In the genomic region with DNA sequence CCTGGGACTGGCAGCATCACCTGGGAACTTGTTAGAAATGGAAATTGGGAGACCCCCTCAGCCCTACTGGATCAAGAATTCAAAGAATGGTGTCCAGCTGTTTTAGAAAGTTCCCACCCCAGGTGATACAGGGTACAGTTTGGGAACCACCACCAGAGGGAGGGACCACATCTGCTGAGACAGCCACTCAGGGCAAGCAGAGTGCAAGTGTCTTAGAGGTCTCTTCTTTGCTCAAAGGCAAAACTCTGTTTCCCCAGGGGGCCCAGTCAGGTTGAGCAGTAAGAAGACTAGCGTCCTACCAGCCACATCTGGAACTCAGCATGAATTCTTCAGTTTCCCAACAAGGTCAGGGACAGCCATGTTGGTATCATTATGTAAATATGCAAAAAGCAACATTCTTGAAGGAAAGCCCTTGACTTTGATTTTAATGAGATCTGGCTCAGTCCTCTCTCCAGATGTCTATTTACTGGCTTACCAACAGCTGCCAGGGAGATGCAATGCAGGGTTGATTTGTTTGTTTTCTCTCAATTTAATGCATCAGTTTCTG, we compare ENCODE assay signal across 27 cellular contexts. TPM values are rescaled to one million over a fixed set of nuclear protein-coding genes. Genes with fewer than 3 reads are reported as not detected.
DNase-seq lines count a peak whose midpoint lies in the region; ATAC-seq, FAIRE-seq and TF ChIP-seq lines count a peak whose summit lies in the region.
"Had no signal": no experiment of that assay in that cellular context is flagged by ENCODE, and none has a peak within 500 bp of the region (broad histone marks: within the 10 kb centered on the region; RNA-seq: fewer than 3 reads in every experiment).

No MANE protein-coding gene starts in this region.

- H2AFZ ChIP-seq in SK-N-SH (ENCODE audit: low read depth): no peak overlapping the region
- H2AFZ ChIP-seq: neural progenitor cell had no signal

- H4K20me1 ChIP-seq in SK-N-SH (ENCODE audit: insufficient read depth): no peaks in the 10 kb centered on the region

- no peaks in the 10 kb centered on the region for H3K9me3 Mint-ChIP-seq in activated naive CD4-positive, alpha-beta T cell treated with anti-CD3 and anti-CD28 coated beads, Interleukin-2, amount 50 U/mL, for 72 hours
- H3K9me3 Mint-ChIP-seq: activated CD8-positive, alpha-beta T cell treated with anti-CD3 and anti-CD28 coated beads for 36 hours; CD8-positive, alpha-beta T cell; memory B cell; neural progenitor cell had no signal

- H3K4me2 ChIP-seq in SK-N-SH: no peak overlapping the region
- H3K4me2 ChIP-seq: neural progenitor cell had no signal

- no peaks in the 10 kb centered on the region for H3K36me3 ChIP-seq in SK-N-SH (replicated peaks in 1 of 2; ENCODE audit: control insufficient read depth in 1 of 2, insufficient read depth in 2 of 2, low read length in 1 of 2)
- H3K36me3 ChIP-seq: adrenal gland, heart right ventricle, neural progenitor cell had no signal

- TF ChIP-seq POLR2A in GM18505 (IDR thresholded peaks at IDR 0.05; ENCODE audit: borderline replicate concordance, extremely low read depth, insufficient read depth, insufficient read length): no peak

- H3F3A ChIP-seq in SK-N-SH (replicated peaks; ENCODE audit: insufficient read depth): peaks cover 32% of the 10 kb centered on the region

- no peaks in the 10 kb centered on the region for H3K27me3 ChIP-seq in SK-N-SH (ENCODE audit: insufficient read depth)
- H3K27me3 ChIP-seq: adrenal gland had no signal

- no peak overlapping the region for H3K9ac ChIP-seq in SK-N-SH
- H3K9ac ChIP-seq: neural progenitor cell had no signal

- POLR2A ChIA-PET in SK-N-SH (lab: Yijun Ruan, JAX): no interaction called here

- no peak for TF ChIP-seq RAD21 in SK-N-SH (IDR thresholded peaks at IDR 0.05; ENCODE audit: low read length)

- peaks cover 0 to 12% of the 10 kb centered on the region in 2 donors for H3K36me3 Mint-ChIP-seq in activated naive CD4-positive, alpha-beta T cell treated with anti-CD3 and anti-CD28 coated beads, Interleukin-2, amount 50 U/mL, for 72 hours
- H3K36me3 Mint-ChIP-seq: CD8-positive, alpha-beta T cell; memory B cell; neural progenitor cell had no signal

- no peaks in the 10 kb centered on the region for H3K79me2 ChIP-seq in SK-N-SH (ENCODE audit: insufficient read depth)

- ATAC-seq in HG02763 (IDR thresholded peaks at IDR 0.05; ENCODE audit: unreplicated experiment): no peak
- no peak for ATAC-seq in activated naive CD4-positive, alpha-beta T cell treated with anti-CD3 and anti-CD28 coated beads, Interleukin-2, amount 50 U/mL, for 72 hours
- ATAC-seq in GM18505 (IDR thresholded peaks at IDR 0.05; ENCODE audit: unreplicated experiment): no peak
- ATAC-seq: activated CD4-positive, CD25-positive, alpha-beta regulatory T cell treated with anti-CD3 and anti-CD28 coated beads, Interleukin-2, amount 50 U/mL, for 24 hours; activated CD8-positive, alpha-beta T cell treated with anti-CD3 and anti-CD28 coated beads for 36 hours; CD8-positive, alpha-beta T cell; heart right ventricle; Right ventricle myocardium inferior; stimulated activated naive CD8-positive, alpha-beta T cell treated with anti-CD3 and anti-CD28 coated beads, Interleukin-15, Interleukin-2, amounts not matched to agents 100 U/mL and 50 U/mL, for 24 hours had no signal

- H3K4me3 ChIP-seq in GM12864 (ENCODE audit: low read depth, low read length) (no peak overlapping the region), SK-N-SH (ENCODE audit: low read depth in 2 of 2, low read length in 1 of 2) (no peak overlapping the region)
- H3K4me3 ChIP-seq: adrenal gland, heart right ventricle, neural progenitor cell had no signal

- H3K9me3 ChIP-seq in SK-N-SH: no peaks in the 10 kb centered on the region
- H3K9me3 ChIP-seq: adrenal gland, heart right ventricle had no signal

- CTCF ChIA-PET in SK-N-SH (lab: Yijun Ruan, JAX): interaction anchor here (1.2 to 9.7 kb wide), 4 partner anchors 12 to 137 kb away, joined by 5 to 73 read pairs (median 6); no protein-coding TSS in a partner anchor

- 100% methylated on average over 1 of the region's 1 CpG for WGBS in SK-N-SH (ENCODE audit: low lambda C conversion rate)

- TF ChIP-seq EP300 in SK-N-SH (IDR thresholded peaks at IDR 0.05; ENCODE audit: borderline replicate concordance in 1 of 2, low read depth in 1 of 2, low read length in 1 of 2): no peak

- peak; percentile 66 for FAIRE-seq in endometrium (lab: Jason Lieb, UNC)
- FAIRE-seq: bronchial epithelial cell, GM12891 had no signal

- no peaks in the 10 kb centered on the region for H3K4me1 ChIP-seq in SK-N-SH (ENCODE audit: control insufficient read depth in 1 of 2, insufficient read depth in 2 of 2, low read depth in 1 of 2, low read length in 1 of 2)
- H3K4me1 ChIP-seq: adrenal gland, neural progenitor cell had no signal

- no peak for DNase-seq in GM12864 (ENCODE audit: low read depth)
- DNase-seq in SK-N-SH: no peak
- DNase-seq in ureter (ENCODE audit: low spot score): peak; percentile 34
- no peak for DNase-seq in activated naive CD4-positive, alpha-beta T cell treated with anti-CD3 and anti-CD28 coated beads, Interleukin-2, amount 50 U/mL, for 72 hours (ENCODE audit: low spot score in 2 of 2)
- DNase-seq: activated CD8-positive, alpha-beta T cell treated with anti-CD3 and anti-CD28 coated beads for 36 hours; AML-193; CD8-positive, alpha-beta T cell; DMS153; heart right ventricle; IMR-90; NCI-H1092 treated with DMSO at 0.1 percent for 48 hours; NCI-H2029; NCI-H69; stimulated activated CD4-positive, alpha-beta T cell treated with anti-CD3 and anti-CD28 coated beads, Interleukin-15, amount 100 ng/mL, for 24 hours; stimulated activated naive CD8-positive, alpha-beta T cell treated with anti-CD3 and anti-CD28 coated beads, Interleukin-15, Interleukin-2, amounts not matched to agents 100 U/mL and 50 U/mL, for 24 hours had no signal

- H3K9me2 ChIP-seq in SK-N-SH: no peaks in the 10 kb centered on the region

- H3K27ac Mint-ChIP-seq in activated naive CD4-positive, alpha-beta T cell treated with anti-CD3 and anti-CD28 coated beads, Interleukin-2, amount 50 U/mL, for 72 hours: no peak overlapping the region
- H3K27ac Mint-ChIP-seq: activated CD8-positive, alpha-beta T cell treated with anti-CD3 and anti-CD28 coated beads for 36 hours; CD8-positive, alpha-beta T cell; memory B cell; neural progenitor cell; progenitor cell of endocrine pancreas had no signal

- H3K27ac ChIP-seq in SK-N-SH (ENCODE audit: low read depth in 2 of 2, low read length in 1 of 2): no peak overlapping the region
- H3K27ac ChIP-seq: adrenal gland, heart right ventricle, neural progenitor cell had no signal

- peak; percentile 16 for TF ChIP-seq CTCF in GM12864 (IDR thresholded peaks at IDR 0.05; ENCODE audit: low read depth, low read length, missing control alignments)
- peak; percentile 10; the same call in 1 of the 2 replicates for TF ChIP-seq CTCF in SK-N-SH (IDR thresholded peaks at IDR 0.05)

TF ChIP-seq in SK-N-SH, 30 proteins besides CTCF, POLR2A, EP300 and RAD21:
- 0 out of 2 replicates have a peak, but pooled peaks have one; percentile 4 for TF ChIP-seq POLR2AphosphoS5 (IDR thresholded peaks at IDR 0.05; ENCODE audit: low read depth, low read length)
- TF ChIP-seq, protein P1, sequence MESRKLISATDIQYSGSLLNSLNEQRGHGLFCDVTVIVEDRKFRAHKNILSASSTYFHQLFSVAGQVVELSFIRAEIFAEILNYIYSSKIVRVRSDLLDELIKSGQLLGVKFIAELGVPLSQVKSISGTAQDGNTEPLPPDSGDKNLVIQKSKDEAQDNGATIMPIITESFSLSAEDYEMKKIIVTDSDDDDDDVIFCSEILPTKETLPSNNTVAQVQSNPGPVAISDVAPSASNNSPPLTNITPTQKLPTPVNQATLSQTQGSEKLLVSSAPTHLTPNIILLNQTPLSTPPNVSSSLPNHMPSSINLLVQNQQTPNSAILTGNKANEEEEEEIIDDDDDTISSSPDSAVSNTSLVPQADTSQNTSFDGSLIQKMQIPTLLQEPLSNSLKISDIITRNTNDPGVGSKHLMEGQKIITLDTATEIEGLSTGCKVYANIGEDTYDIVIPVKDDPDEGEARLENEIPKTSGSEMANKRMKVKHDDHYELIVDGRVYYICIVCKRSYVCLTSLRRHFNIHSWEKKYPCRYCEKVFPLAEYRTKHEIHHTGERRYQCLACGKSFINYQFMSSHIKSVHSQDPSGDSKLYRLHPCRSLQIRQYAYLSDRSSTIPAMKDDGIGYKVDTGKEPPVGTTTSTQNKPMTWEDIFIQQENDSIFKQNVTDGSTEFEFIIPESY (IDR thresholded peaks at IDR 0.05; ENCODE audit: borderline replicate concordance, low read depth): no peak

RNA-seq across cellular contexts. Expression of a gene that starts 46.6 kb away (rescaled TPM):
- polyA plus RNA-seq in SK-N-SH (2012; rRNA removed): 2,247 and 2,678 TPM in 2 replicates
- polyA plus RNA-seq in SK-N-SH (2012; cell fraction: cytosol; rRNA removed): 1,829 and 2,247 TPM in 2 replicates
- 2,574 and 3,187 TPM in 2 replicates for polyA plus RNA-seq in SK-N-SH (2012; cell fraction: nucleus; rRNA removed)
- 147 TPM for total RNA-seq in ureter
- not detected for total RNA-seq in activated naive CD4-positive, alpha-beta T cell treated with anti-CD3 and anti-CD28 coated beads, Interleukin-2, amount 50 U/mL, for 72 hours
- total RNA-seq: activated CD8-positive, alpha-beta T cell treated with anti-CD3 and anti-CD28 coated beads for 36 hours; G401 had no signal

RNA-seq across cellular contexts. Expression of a gene that starts 57.2 kb away (rescaled TPM):
- 26.9 and 36.1 TPM in 2 replicates for polyA plus RNA-seq in SK-N-SH (2012; rRNA removed)
- polyA plus RNA-seq in SK-N-SH (2012; cell fraction: cytosol; rRNA removed): 30.7 and 35.1 TPM in 2 replicates
- polyA plus RNA-seq in SK-N-SH (2012; cell fraction: nucleus; rRNA removed): 22.5 and 37.2 TPM in 2 replicates
- total RNA-seq in ureter: 86.3 TPM
- 10 to 100 TPM in 1 of 2 donors, 1 to 10 TPM in 1; 5.8 to 12.1 TPM for total RNA-seq in activated naive CD4-positive, alpha-beta T cell treated with anti-CD3 and anti-CD28 coated beads, Interleukin-2, amount 50 U/mL, for 72 hours

Comparison
In these comparisons a context has a peak if more than half of its experiments do, and no peak if none do; other contexts are left out.
1. RNA of a gene that starts 46.6 kb away (total RNA-seq): 147 TPM in ureter (single experiment); not detected in activated naive CD4-positive, alpha-beta T cell treated with anti-CD3 and anti-CD28 coated beads, Interleukin-2, amount 50 U/mL, for 72 hours; every median in the first group is over 100 times any median in the second.